In genomic region chr16:71383054-71383773, GRCh38 we compare ENCODE assay signal across 14 cellular contexts. TPM values are rescaled to one million over a fixed set of nuclear protein-coding genes. Genes with fewer than 3 reads are reported as not detected.
A peak's percentile ranks its signal among the peaks of the same experiment; 100 is the strongest.
DNase-seq lines count a peak whose midpoint lies in the region; ATAC-seq, FAIRE-seq and TF ChIP-seq lines count a peak whose summit lies in the region.
"Had no signal": no experiment of that assay in that cellular context is flagged by ENCODE, and none has a peak within 500 bp of the region (broad histone marks: within the 10 kb centered on the region; RNA-seq: fewer than 3 reads in every experiment).

No MANE protein-coding gene starts in this region.

- H3K27me3 Mint-ChIP-seq in neural crest cell (ENCODE audit: low read depth), result peaks cover 72% of the 10 kb centered on the region

- H3K4me3 Mint-ChIP-seq in neural crest cell, result no peak overlapping the region
- H3K4me3 Mint-ChIP-seq: mesothelial cell of epicardium had no signal

- no peaks in the 10 kb centered on the region for H3K36me3 ChIP-seq in bronchial epithelial cell (ENCODE audit: control insufficient read depth, insufficient read depth, low read length)
- H3K36me3 ChIP-seq: Peyer's patch had no signal

- H3K27ac Mint-ChIP-seq in neural crest cell (ENCODE audit: unreplicated experiment), result peak overlapping the region; percentile 45
- H3K27ac Mint-ChIP-seq: mesothelial cell of epicardium had no signal

- no peaks in the 10 kb centered on the region for H3K27me3 ChIP-seq in bronchial epithelial cell (ENCODE audit: control insufficient read depth, insufficient read depth, low read length)
- H3K27me3 ChIP-seq: Peyer's patch had no signal

- TF ChIP-seq CTCF in bronchial epithelial cell (IDR thresholded peaks at IDR 0.05; ENCODE audit: insufficient read depth, low read length, severe bottlenecking), result no peak
- no peak for TF ChIP-seq CTCF in neural crest cell (conservative IDR thresholded peaks at IDR 0.05)

- DNase-seq in NCI-H524 (lab: John Stamatoyannopoulos, UW), result peak; percentile 6 to 46
- DNase-seq in NCI-H524 treated with DMSO at 0.1 percent for 48 hours (lab: John Stamatoyannopoulos, UW), result no peak
- no peak for DNase-seq in HTR-8/SVneo (ENCODE audit: insufficient read length, low spot score)
- DNase-seq in bronchial epithelial cell (ENCODE audit: low read depth), result peak; percentile 47
- no peak for DNase-seq in neural crest cell (ENCODE audit: low read depth, low spot score)
- DNase-seq in activated gamma-delta T cell (lab: John Stamatoyannopoulos, UW), result no peak
- DNase-seq in left ventricle myocardium superior, result no peak
- DNase-seq in NCI-H2081 (lab: John Stamatoyannopoulos, UW), result no peak
- DNase-seq: ACHN; Peyer's patch; small intestine; stimulated activated naive CD4-positive, alpha-beta T cell treated with Interleukin-2 at 50 U/mL for 16 hours had no signal

- ATAC-seq in left ventricle myocardium superior, result no peak

- no peaks in the 10 kb centered on the region for H3K9me3 Mint-ChIP-seq in neural crest cell
- H3K9me3 Mint-ChIP-seq: mesothelial cell of epicardium had no signal

- H3K4me3 ChIP-seq in bronchial epithelial cell (ENCODE audit: low read depth, low read length), result no peak overlapping the region
- H3K4me3 ChIP-seq: Peyer's patch had no signal

- FAIRE-seq in HTR-8/SVneo (lab: Jason Lieb, UNC) (peak; percentile 40), bronchial epithelial cell (lab: Jason Lieb, UNC) (no peak)
- FAIRE-seq: frontal cortex, small intestine had no signal

- intact Hi-C loops in left ventricle myocardium superior (cut with micrococcal nuclease), result no loop called here

- H3K4me1 Mint-ChIP-seq in neural crest cell, result peaks cover 15% of the 10 kb centered on the region

- no peaks in the 10 kb centered on the region for H3K36me3 Mint-ChIP-seq in neural crest cell (ENCODE audit: low read depth)
- H3K36me3 Mint-ChIP-seq: mesothelial cell of epicardium had no signal

RNA-seq across cellular contexts. Expression of gene CALB2, which starts 24.7 kb away (rescaled TPM):
- total RNA-seq in bronchial epithelial cell (0.26 and 2.2 TPM in 2 replicates), neural crest cell (not detected in 2 replicates), left ventricle myocardium superior (1.6 TPM)

RNA-seq across cellular contexts. Expression of gene TLE7, which starts 58.6 kb away (rescaled TPM):
- total RNA-seq in bronchial epithelial cell (not detected in 2 replicates), neural crest cell (not detected in 2 replicates), left ventricle myocardium superior (not detected)
- total RNA-seq: frontal cortex, mesothelial cell of epicardium, Peyer's patch had no signal

Comparison
In these comparisons a context has a peak if more than half of its experiments do, and no peak if none do; other contexts are left out.
1. DNase-seq: peak in NCI-H524 (2 of 2) and bronchial epithelial cell (single experiment); none in NCI-H524 treated with DMSO at 0.1 percent for 48 hours (single experiment), HTR-8/SVneo (single experiment), neural crest cell (single experiment), activated gamma-delta T cell (single experiment), left ventricle myocardium superior (single experiment) and NCI-H2081 (0 of 2).